In the genomic region with DNA sequence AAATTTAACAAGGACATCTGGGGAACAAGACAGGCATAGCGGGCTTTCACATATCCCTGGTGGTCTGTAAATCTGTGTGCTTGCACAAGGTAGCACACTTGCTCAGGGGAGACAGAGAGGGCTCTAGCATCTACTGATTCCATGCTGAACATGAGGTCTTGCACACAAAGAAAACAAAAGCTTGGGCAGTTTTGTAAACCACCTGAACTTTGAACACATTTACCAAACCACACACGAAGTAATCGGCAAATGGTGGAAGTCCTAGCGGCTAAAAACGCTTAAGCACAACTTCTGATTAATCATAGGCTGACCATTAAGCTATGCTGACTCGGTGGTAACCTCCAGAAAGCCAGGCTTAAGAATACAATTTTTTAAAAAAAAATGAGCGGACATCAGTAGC, we compare ENCODE assay signal across 21 cellular contexts. TPM values are rescaled to one million over a fixed set of nuclear protein-coding genes. Genes with fewer than 3 reads are reported as not detected.
DNase-seq lines count a peak whose midpoint lies in the region; ATAC-seq, FAIRE-seq and TF ChIP-seq lines count a peak whose summit lies in the region.
"Had no signal": no experiment of that assay in that cellular context is flagged by ENCODE, and none has a peak within 500 bp of the region (broad histone marks: within the 10 kb centered on the region; RNA-seq: fewer than 3 reads in every experiment).

No MANE protein-coding gene starts in this region.

- no peak overlapping the region for H3K4me3 Mint-ChIP-seq in activated naive CD8-positive, alpha-beta T cell treated with anti-CD3 and anti-CD28 coated beads, Interleukin-2, amount 50 U/mL, for 24 hours
- H3K4me3 Mint-ChIP-seq: CD4-positive, alpha-beta memory T cell; HFFc6 had no signal

- H3K9ac ChIP-seq in endothelial cell of umbilical vein (replicated peaks; ENCODE audit: extremely low read depth, insufficient read depth, low read length) (no peak overlapping the region), liver (ENCODE audit: low read depth in 1 of 2, low read length in 2 of 2) (no peak overlapping the region)

- H3K36me3 ChIP-seq in endothelial cell of umbilical vein (ENCODE audit: control insufficient read depth in 2 of 2, extremely low read depth in 1 of 2, insufficient read depth in 2 of 2, low read length in 2 of 2), result no peaks in the 10 kb centered on the region
- no peaks in the 10 kb centered on the region for H3K36me3 ChIP-seq in liver (ENCODE audit: control insufficient read depth in 4 of 4, insufficient read depth in 3 of 4, low read depth in 1 of 4, low read length in 3 of 4)
- H3K36me3 ChIP-seq in small intestine (ENCODE audit: control insufficient read depth in 2 of 2, insufficient read depth in 2 of 2, low read length in 2 of 2), result peaks cover 0 to 1% of the 10 kb centered on the region in 2 donors
- no peaks in the 10 kb centered on the region for H3K36me3 ChIP-seq in adrenal gland (replicated peaks in 1 of 2)
- H3K36me3 ChIP-seq: HAP-1 had no signal

- DNase-seq in endothelial cell of umbilical vein (ENCODE audit: low read depth, low spot score), result no peak
- DNase-seq in small intestine, result peak; percentile 5
- DNase-seq in activated naive CD8-positive, alpha-beta T cell treated with anti-CD3 and anti-CD28 coated beads, Interleukin-2, amount 50 U/mL, for 24 hours, result no peak
- no peak for DNase-seq in right cardiac atrium
- DNase-seq in adrenal gland, result no peak
- DNase-seq: C1 segment of cervical spinal cord; Calu3; CD4-positive, alpha-beta memory T cell; COR-L47; DMS153; DND-41; GOT3; HFFc6 had no signal

- no peak overlapping the region for H3K4me2 ChIP-seq in endothelial cell of umbilical vein (ENCODE audit: insufficient read depth, low read length)

- POLR2A ChIA-PET in endothelial cell of umbilical vein (lab: Charles Lee), result no interaction called here

- H3K36me3 Mint-ChIP-seq in activated naive CD8-positive, alpha-beta T cell treated with anti-CD3 and anti-CD28 coated beads, Interleukin-2, amount 50 U/mL, for 24 hours (ENCODE audit: low read depth), result no peaks in the 10 kb centered on the region
- H3K36me3 Mint-ChIP-seq: CD4-positive, alpha-beta memory T cell had no signal

- H3K4me3 ChIP-seq in endothelial cell of umbilical vein (replicated peaks in 1 of 3; ENCODE audit: insufficient read depth in 1 of 3, low read depth in 1 of 3, low read length in 3 of 3) (no peak overlapping the region), liver (ENCODE audit: low read depth in 1 of 3, low read length in 3 of 3) (no peak overlapping the region), small intestine (ENCODE audit: low read depth in 1 of 2, low read length in 2 of 2) (no peak overlapping the region), right cardiac atrium (ENCODE audit: low read length) (no peak overlapping the region), adrenal gland (no peak overlapping the region)
- H3K4me3 ChIP-seq: HAP-1 had no signal

- H3K79me2 ChIP-seq in endothelial cell of umbilical vein (ENCODE audit: control insufficient read depth, insufficient read depth, low read length), result no peaks in the 10 kb centered on the region

- 55% methylated on average over 7 of the region's 7 CpGs for WGBS in liver
- 60 to 82% (median 70%) methylated on average over 7 of the region's 7 CpGs for WGBS in small intestine, 3 donors
- 78% methylated on average over 7 of the region's 7 CpGs for WGBS in right cardiac atrium
- 72 to 81% (median 76%) methylated on average over 7 of the region's 7 CpGs for WGBS in adrenal gland, 4 donors

- dilution Hi-C loops in endothelial cell of umbilical vein (cut with MboI; ENCODE audit: extremely low pct_ligation_motif_present, low sequenced_read_pairs), result no loop called here

- no peaks in the 10 kb centered on the region for H3K4me1 ChIP-seq in endothelial cell of umbilical vein (ENCODE audit: control insufficient read depth, extremely low read depth, insufficient read depth, low read length)
- H3K4me1 ChIP-seq in liver (ENCODE audit: control insufficient read depth in 4 of 4, insufficient read depth in 4 of 4, low read length in 3 of 4), result no peaks in the 10 kb centered on the region
- H3K4me1 ChIP-seq in small intestine (ENCODE audit: control insufficient read depth in 2 of 2, insufficient read depth in 1 of 2, low read depth in 1 of 2, low read length in 1 of 2), result no peaks in the 10 kb centered on the region
- H3K4me1 ChIP-seq in right cardiac atrium (ENCODE audit: control insufficient read depth, insufficient read depth, low read length), result no peaks in the 10 kb centered on the region
- H3K4me1 ChIP-seq in adrenal gland (replicated peaks in 1 of 2), result no peaks in the 10 kb centered on the region
- H3K4me1 ChIP-seq: HAP-1 had no signal

- H3K27ac ChIP-seq in endothelial cell of umbilical vein (ENCODE audit: insufficient read depth, low read depth, low read length) (no peak overlapping the region), liver (ENCODE audit: low read depth in 1 of 2, low read length in 2 of 2) (no peak overlapping the region), small intestine (ENCODE audit: low read depth in 1 of 2, low read length in 1 of 2) (no peak overlapping the region), right cardiac atrium (ENCODE audit: low read length) (no peak overlapping the region), adrenal gland (no peak overlapping the region)

- intact Hi-C loops in endothelial cell of umbilical vein (cut with micrococcal nuclease), result no loop called here
- intact Hi-C loops in right cardiac atrium (cut with DNase I), result no loop called here
- intact Hi-C loops in adrenal gland (cut with DNase I), result no loop called here

- CTCF ChIA-PET in endothelial cell of umbilical vein (lab: Charles Lee), result no interaction called here

- H4K20me1 ChIP-seq in endothelial cell of umbilical vein (replicated peaks; ENCODE audit: control insufficient read depth, extremely low read depth, insufficient read depth, low read length), result no peaks in the 10 kb centered on the region

- no peak for TF ChIP-seq CTCF in endothelial cell of umbilical vein (IDR thresholded peaks at IDR 0.05; ENCODE audit: extremely low read depth in 1 of 2, insufficient read depth in 1 of 2, low read depth in 1 of 2, low read length in 2 of 2)
- TF ChIP-seq CTCF in liver (IDR thresholded peaks at IDR 0.05; ENCODE audit: low read depth, low read length, missing input control), result no peak
- no peak for TF ChIP-seq CTCF in adrenal gland (IDR thresholded peaks at IDR 0.05)

- H3K9me3 Mint-ChIP-seq in activated naive CD8-positive, alpha-beta T cell treated with anti-CD3 and anti-CD28 coated beads, Interleukin-2, amount 50 U/mL, for 24 hours, result no peaks in the 10 kb centered on the region
- H3K9me3 Mint-ChIP-seq: CD4-positive, alpha-beta memory T cell; HFFc6 had no signal

- no peak overlapping the region for H2AFZ ChIP-seq in endothelial cell of umbilical vein (ENCODE audit: low read depth, low read length)

- H3K27me3 Mint-ChIP-seq in activated naive CD8-positive, alpha-beta T cell treated with anti-CD3 and anti-CD28 coated beads, Interleukin-2, amount 50 U/mL, for 24 hours, result peaks cover 2% of the 10 kb centered on the region

- no peaks in the 10 kb centered on the region for H3K9me3 ChIP-seq in endothelial cell of umbilical vein (replicated peaks; ENCODE audit: control insufficient read depth, insufficient read depth, low read length)
- H3K9me3 ChIP-seq in liver (ENCODE audit: control insufficient read depth in 4 of 4, low read length in 3 of 4), result no peaks in the 10 kb centered on the region
- H3K9me3 ChIP-seq in small intestine (ENCODE audit: control insufficient read depth, low read depth), result no peaks in the 10 kb centered on the region
- H3K9me3 ChIP-seq in right cardiac atrium (ENCODE audit: control insufficient read depth, low read length), result no peaks in the 10 kb centered on the region
- H3K9me3 ChIP-seq in adrenal gland (replicated peaks in 1 of 3), result no peaks in the 10 kb centered on the region
- H3K9me3 ChIP-seq: HAP-1 had no signal

- TF ChIP-seq RAD21 in liver (IDR thresholded peaks at IDR 0.05), result no peak

- H3K9me1 ChIP-seq in endothelial cell of umbilical vein (replicated peaks; ENCODE audit: control insufficient read depth, extremely low read depth, insufficient read depth, low read length), result no peaks in the 10 kb centered on the region

- TF ChIP-seq POLR2A in endothelial cell of umbilical vein (IDR thresholded peaks at IDR 0.05; ENCODE audit: low read depth, low read length) (no peak), adrenal gland (IDR thresholded peaks at IDR 0.05) (no peak)

- BruUV-seq in endothelial cell of umbilical vein (replicated peaks; lab: Mats Ljungman, UMichigan), result no TSS peak

- no peak for ATAC-seq in activated naive CD8-positive, alpha-beta T cell treated with anti-CD3 and anti-CD28 coated beads, Interleukin-2, amount 50 U/mL, for 24 hours
- no peak for ATAC-seq in right cardiac atrium

- no peaks in the 10 kb centered on the region for H3K4me1 Mint-ChIP-seq in activated naive CD8-positive, alpha-beta T cell treated with anti-CD3 and anti-CD28 coated beads, Interleukin-2, amount 50 U/mL, for 24 hours
- H3K4me1 Mint-ChIP-seq: CD4-positive, alpha-beta memory T cell had no signal

- H3K27me3 ChIP-seq in endothelial cell of umbilical vein (ENCODE audit: control insufficient read depth in 2 of 2, insufficient read depth in 2 of 2, low read length in 2 of 2) (no peaks in the 10 kb centered on the region), liver (ENCODE audit: control insufficient read depth in 4 of 4, insufficient read depth in 4 of 4, low read length in 3 of 4) (no peaks in the 10 kb centered on the region), small intestine (ENCODE audit: control insufficient read depth in 2 of 2, insufficient read depth in 2 of 2, low read length in 2 of 2) (no peaks in the 10 kb centered on the region), right cardiac atrium (ENCODE audit: control insufficient read depth, insufficient read depth) (no peaks in the 10 kb centered on the region), adrenal gland (peaks cover 13% of the 10 kb centered on the region)

- no peak overlapping the region for H3K27ac Mint-ChIP-seq in activated naive CD8-positive, alpha-beta T cell treated with anti-CD3 and anti-CD28 coated beads, Interleukin-2, amount 50 U/mL, for 24 hours
- H3K27ac Mint-ChIP-seq: CD4-positive, alpha-beta memory T cell; HFFc6 had no signal

- FAIRE-seq in endothelial cell of umbilical vein (lab: Jason Lieb, UNC) (peak; percentile 49), small intestine (lab: Jason Lieb, UNC) (no peak)
- FAIRE-seq: G401.6, GM12892, H54 had no signal

RNA-seq across cellular contexts. Expression of a gene that starts 52.8 kb away (rescaled TPM):
- not detected in 2 replicates for total RNA-seq in endothelial cell of umbilical vein
- polyA plus RNA-seq in endothelial cell of umbilical vein, result not detected in 2 replicates
- polyA plus RNA-seq in endothelial cell of umbilical vein (2011; cell fraction: cytosol; rRNA removed), result not detected in 2 replicates
- 0.09 TPM in 1 of 2 replicates, not detected in the other for polyA plus RNA-seq in endothelial cell of umbilical vein (2011; cell fraction: nucleus; rRNA removed)
- polyA plus RNA-seq in endothelial cell of umbilical vein (2012), result not detected in 2 replicates
- polyA minus RNA-seq in endothelial cell of umbilical vein, result not detected in 2 replicates
- not detected for polyA minus RNA-seq in endothelial cell of umbilical vein (2011; cell fraction: cytosol; rRNA and poly(A)+ RNA removed)
- polyA minus RNA-seq in endothelial cell of umbilical vein (2011; cell fraction: nucleus; rRNA and poly(A)+ RNA removed), result not detected in 2 replicates
- not detected for total RNA-seq in liver
- not detected for polyA plus RNA-seq in liver
- polyA plus RNA-seq in small intestine, result not detected
- total RNA-seq in right cardiac atrium, result not detected
- polyA plus RNA-seq in right cardiac atrium, result not detected
- total RNA-seq in adrenal gland, result under 1 TPM in 1 of 8 donors, not detected in 7; 0.07 TPM
- under 1 TPM in 1 of 3 donors, not detected in 2; 0.07 TPM for polyA plus RNA-seq in adrenal gland
- total RNA-seq: A172; A673; Calu3; CD4-positive, alpha-beta memory T cell; HFFc6 had no signal
- polyA plus RNA-seq: BJ; CD4-positive, alpha-beta memory T cell had no signal

RNA-seq across cellular contexts. Expression of a gene that starts 56.6 kb away (rescaled TPM):
- total RNA-seq in endothelial cell of umbilical vein (0.32 and 0.77 TPM in 2 replicates), liver (1 to 10 TPM in 1 of 2 donors, under 1 TPM in 1; 0.42 to 5.9 TPM), right cardiac atrium (under 1 TPM; 0.06 to 0.26 (median 0.15) TPM), adrenal gland (1 to 10 TPM in 2 of 8 donors, under 1 TPM in 6; 0.24 to 1.5 (median 0.75) TPM)
- polyA plus RNA-seq in endothelial cell of umbilical vein (1.5 and 1.9 TPM in 2 replicates), liver (under 1 TPM; 0.46 to 0.52 TPM), small intestine (under 1 TPM in 2 of 3 donors, not detected in 1; 0.12 to 0.54 TPM), right cardiac atrium (0.07 TPM), adrenal gland (1 to 10 TPM in 1 of 3 donors, under 1 TPM in 2; 0.64 to 1.8 (median 0.71) TPM)
- polyA plus RNA-seq in endothelial cell of umbilical vein (2011; cell fraction: cytosol; rRNA removed), result 1.3 and 1.6 TPM in 2 replicates
- 2.6 and 6.2 TPM in 2 replicates for polyA plus RNA-seq in endothelial cell of umbilical vein (2011; cell fraction: nucleus; rRNA removed)
- polyA plus RNA-seq in endothelial cell of umbilical vein (2012), result 0.37 and 1.3 TPM in 2 replicates
- polyA minus RNA-seq in endothelial cell of umbilical vein, result 0.29 and 0.38 TPM in 2 replicates
- polyA minus RNA-seq in endothelial cell of umbilical vein (2011; cell fraction: cytosol; rRNA and poly(A)+ RNA removed), result 1.1 TPM
- polyA minus RNA-seq in endothelial cell of umbilical vein (2011; cell fraction: nucleus; rRNA and poly(A)+ RNA removed), result 0.34 and 1.4 TPM in 2 replicates
- total RNA-seq: A172 had no signal
- polyA plus RNA-seq: CD4-positive, alpha-beta memory T cell had no signal
